ENCODE assay signal across 17 cellular contexts in genomic region chr16:25568991-25569390, GRCh38.
A peak's percentile ranks its signal among the peaks of the same experiment; 100 is the strongest.
DNase-seq lines count a peak whose midpoint lies in the region; ATAC-seq, FAIRE-seq and TF ChIP-seq lines count a peak whose summit lies in the region.
"Had no signal": no experiment of that assay in that cellular context is flagged by ENCODE, and none has a peak within 500 bp of the region (broad histone marks: within the 10 kb centered on the region; RNA-seq: fewer than 3 reads in every experiment).

No MANE protein-coding gene starts in this region.

- no peak overlapping the region for H2BK12ac ChIP-seq in H1 (ENCODE audit: low read depth, low read length)

- no peaks in the 10 kb centered on the region for H3K27me3 Mint-ChIP-seq in MCF 10A (ENCODE audit: insufficient read depth, unreplicated experiment)

- no peak overlapping the region for H3K23ac ChIP-seq in H1 (ENCODE audit: insufficient read length)

- H3K14ac ChIP-seq in H1 (ENCODE audit: insufficient read length) = no peak overlapping the region

- no peaks in the 10 kb centered on the region for H3K36me3 ChIP-seq in breast epithelium
- no peaks in the 10 kb centered on the region for H3K36me3 ChIP-seq in H1 (ENCODE audit: control insufficient read depth in 2 of 4, insufficient read depth in 4 of 4, low read length in 3 of 4)
- no peaks in the 10 kb centered on the region for H3K36me3 ChIP-seq in heart left ventricle
- no peaks in the 10 kb centered on the region for H3K36me3 ChIP-seq in PC-3 (ENCODE audit: low read depth, low read length)
- H3K36me3 ChIP-seq: BE2C had no signal

- no peak overlapping the region for H3K56ac ChIP-seq in H1 (replicated peaks; ENCODE audit: insufficient read length, low read depth, low read length)

- H3K18ac ChIP-seq in H1 (ENCODE audit: extremely low read depth, low read length) = no peak overlapping the region

- no peaks in the 10 kb centered on the region for H3K23me2 ChIP-seq in H1 (ENCODE audit: low read depth, low read length)

- no peaks in the 10 kb centered on the region for H3K79me1 ChIP-seq in H1 (ENCODE audit: low read depth, low read length)

- H4K20me1 ChIP-seq in H1 (replicated peaks in 1 of 2; ENCODE audit: control insufficient read depth in 1 of 2, insufficient read depth in 2 of 2, low read length in 2 of 2) (no peaks in the 10 kb centered on the region), PC-3 (ENCODE audit: low read length) (no peaks in the 10 kb centered on the region)

- H3K27ac ChIP-seq in breast epithelium (no peak overlapping the region), H1 (ENCODE audit: low read depth, low read length) (no peak overlapping the region), foreskin keratinocyte (no peak overlapping the region), heart left ventricle (no peak overlapping the region), PC-3 (ENCODE audit: low read length) (no peak overlapping the region)
- H3K27ac ChIP-seq: C4-2B, HL-60 had no signal

- no peak overlapping the region for H3K9ac ChIP-seq in H1 (replicated peaks in 1 of 4; ENCODE audit: extremely low read depth in 1 of 4, low read depth in 3 of 4, low read length in 3 of 4)
- no peak overlapping the region for H3K9ac ChIP-seq in PC-3 (ENCODE audit: low read length)

- TF ChIP-seq POLR2A in breast epithelium (IDR thresholded peaks at IDR 0.05) (no peak), H1 (IDR thresholded peaks at IDR 0.05; ENCODE audit: control extremely low read depth in 1 of 2, low read depth in 2 of 2, low read length in 2 of 2) (no peak), heart left ventricle (IDR thresholded peaks at IDR 0.05) (no peak), erythroblast (IDR thresholded peaks at IDR 0.05; ENCODE audit: low read length) (no peak)

- peak overlapping the region; percentile 30 for H4K91ac ChIP-seq in H1 (replicated peaks; ENCODE audit: insufficient read length, low read length)

- H3K9me3 Mint-ChIP-seq in MCF 10A (ENCODE audit: unreplicated experiment) = no peaks in the 10 kb centered on the region

- no peak overlapping the region for H3K4me3 Mint-ChIP-seq in MCF 10A (ENCODE audit: unreplicated experiment)
- H3K4me3 Mint-ChIP-seq: CD4-positive, alpha-beta memory T cell had no signal

- H2AK5ac ChIP-seq in H1 (ENCODE audit: low read depth, low read length) = no peak overlapping the region

- no peak overlapping the region for H2BK15ac ChIP-seq in H1 (ENCODE audit: low read length)

- H4K8ac ChIP-seq in H1 (ENCODE audit: extremely low read depth, insufficient read depth, low read length) = no peak overlapping the region

- no TSS peak for BruUV-seq in MCF 10A (replicated peaks; lab: Mats Ljungman, UMichigan)
- BruUV-seq in PC-3 (replicated peaks; lab: Mats Ljungman, UMichigan) = no TSS peak

- H3K9me3 ChIP-seq in breast epithelium (no peaks in the 10 kb centered on the region), H1 (ENCODE audit: insufficient read depth in 2 of 2, low read depth in 1 of 2, low read length in 1 of 2) (no peaks in the 10 kb centered on the region), heart left ventricle (no peaks in the 10 kb centered on the region), PC-3 (ENCODE audit: low read length) (no peaks in the 10 kb centered on the region)
- H3K9me3 ChIP-seq: BE2C had no signal

- H3K4me3 ChIP-seq in breast epithelium = no peak overlapping the region
- H3K4me3 ChIP-seq in H1 (ENCODE audit: extremely low read depth in 1 of 4, insufficient read depth in 2 of 4, low read depth in 3 of 4, low read length in 4 of 4) = no peak overlapping the region
- H3K4me3 ChIP-seq in heart left ventricle = no peak overlapping the region
- no peak overlapping the region for H3K4me3 ChIP-seq in PC-3 (ENCODE audit: low read length)
- H3K4me3 ChIP-seq: GM12878 had no signal

- H3K4me2 ChIP-seq in H1 (ENCODE audit: insufficient read depth in 1 of 2, low read depth in 2 of 2, low read length in 2 of 2) (no peak overlapping the region), PC-3 (ENCODE audit: low read length) (no peak overlapping the region)

- H3K27me3 ChIP-seq in breast epithelium = no peaks in the 10 kb centered on the region
- no peaks in the 10 kb centered on the region for H3K27me3 ChIP-seq in H1 (replicated peaks in 1 of 4; ENCODE audit: control insufficient read depth in 3 of 4, extremely low read depth in 1 of 4, insufficient read depth in 3 of 4, low read length in 3 of 4)
- no peaks in the 10 kb centered on the region for H3K27me3 ChIP-seq in foreskin keratinocyte
- no peaks in the 10 kb centered on the region for H3K27me3 ChIP-seq in heart left ventricle
- H3K27me3 ChIP-seq in PC-3 (ENCODE audit: low read length) = no peaks in the 10 kb centered on the region
- H3K27me3 ChIP-seq: BE2C had no signal

- no peak for TF ChIP-seq EP300 in H1 (IDR thresholded peaks at IDR 0.05; ENCODE audit: borderline replicate concordance in 1 of 2, low read depth in 2 of 2, low read length in 2 of 2)

- peak overlapping the region; percentile 32; the same call in 1 of the 2 replicates for H2AFZ ChIP-seq in H1 (ENCODE audit: low read length)
- no peak overlapping the region for H2AFZ ChIP-seq in PC-3 (ENCODE audit: low read length)

- no peaks in the 10 kb centered on the region for H3K36me3 Mint-ChIP-seq in MCF 10A (ENCODE audit: insufficient read depth, unreplicated experiment)
- H3K36me3 Mint-ChIP-seq: CD4-positive, alpha-beta memory T cell had no signal

- no peak for TF ChIP-seq CTCF in MCF 10A (IDR thresholded peaks at IDR 0.05; ENCODE audit: unreplicated experiment)
- TF ChIP-seq CTCF in breast epithelium (IDR thresholded peaks at IDR 0.05) = no peak
- TF ChIP-seq CTCF in H1 (IDR thresholded peaks at IDR 0.05; ENCODE audit: control extremely low read depth in 1 of 3, insufficient read depth in 1 of 3, low read depth in 1 of 3, low read length in 3 of 3) = no peak
- no peak for TF ChIP-seq CTCF in foreskin keratinocyte (conservative IDR thresholded peaks at IDR 0.05)
- TF ChIP-seq CTCF in heart left ventricle (IDR thresholded peaks at IDR 0.05) = no peak
- TF ChIP-seq CTCF in PC-3 (conservative IDR thresholded peaks at IDR 0.05; ENCODE audit: low read depth, low read length) = no peak

- H3K79me2 ChIP-seq in H1 (ENCODE audit: control insufficient read depth in 1 of 2, insufficient read depth in 2 of 2, low read length in 2 of 2) = no peaks in the 10 kb centered on the region
- H3K79me2 ChIP-seq in PC-3 (ENCODE audit: low read length) = no peaks in the 10 kb centered on the region

- no peak overlapping the region for H3K27ac Mint-ChIP-seq in MCF 10A (ENCODE audit: low read depth, unreplicated experiment)
- H3K27ac Mint-ChIP-seq: CD4-positive, alpha-beta memory T cell had no signal

- no peak for FAIRE-seq in H1 (lab: Jason Lieb, UNC)
- FAIRE-seq: A204.1, GM12878, GM18507, H54 had no signal

- H3K4me1 ChIP-seq in breast epithelium (no peaks in the 10 kb centered on the region), H1 (replicated peaks in 1 of 4; ENCODE audit: control insufficient read depth in 3 of 4, insufficient read depth in 4 of 4, low read length in 3 of 4) (no peaks in the 10 kb centered on the region), foreskin keratinocyte (no peaks in the 10 kb centered on the region), heart left ventricle (no peaks in the 10 kb centered on the region), PC-3 (ENCODE audit: insufficient read depth, low read length) (no peaks in the 10 kb centered on the region)
- H3K4me1 ChIP-seq: BE2C had no signal

- CTCF ChIA-PET in MCF 10A (lab: Yijun Ruan, JAX) (interaction anchor here (1.4 kb wide), 1 partner anchor 11 kb away, joined by 5 read pairs; no protein-coding TSS in a partner anchor), H1 (lab: Charles Lee; ENCODE audit: partially characterized antibody) (no interaction called here), PC-3 (lab: Charles Lee) (no interaction called here)

- peak overlapping the region; percentile 72 for H2BK120ac ChIP-seq in H1 (replicated peaks; ENCODE audit: low read depth, low read length)

- H3K9me2 ChIP-seq in PC-3 (replicated peaks; ENCODE audit: low read length) = no peaks in the 10 kb centered on the region

- TF ChIP-seq RAD21 in H1 (IDR thresholded peaks at IDR 0.05 in 1 of 2, conservative IDR thresholded peaks at IDR 0.05 in 1 of 2; ENCODE audit: low read depth in 2 of 2, low read length in 2 of 2) = no peak

- WGBS in H1 (ENCODE audit: extremely low coverage in 1 of 2, insufficient coverage in 1 of 2, insufficient read length in 1 of 2, insufficient replicate concordance in 2 of 2, low coverage in 1 of 2, low lambda C conversion rate in 2 of 2, missing lambda C conversion rate in 1 of 2), 2 experiments = 91% methylated on average over 2 of the region's 2 CpGs; no CpG with 5 or more reads in 1 of the 2 experiments
- 77 to 88% (median 88%) methylated on average over 2 of the region's 2 CpGs for WGBS in heart left ventricle, 4 donors

- H2BK5ac ChIP-seq in H1 (ENCODE audit: low read depth, low read length) = no peak overlapping the region

- no peaks in the 10 kb centered on the region for H3F3A ChIP-seq in PC-3 (ENCODE audit: low read length, unreplicated experiment)

- no peak for ATAC-seq in foreskin keratinocyte
- no peak for ATAC-seq in heart left ventricle
- no peak for ATAC-seq in PC-3
- ATAC-seq: GM12878, HCT116 had no signal

- no peak overlapping the region for H2BK20ac ChIP-seq in H1 (ENCODE audit: low read length)

- intact Hi-C loops in MCF 10A (cut with micrococcal nuclease) = no loop called here
- intact Hi-C loops in breast epithelium (cut with DNase I; ENCODE audit: low total_unique reads) = no loop called here
- intact Hi-C loops in heart left ventricle (cut with DNase I) = no loop called here
- intact Hi-C loops in PC-3 (cut with micrococcal nuclease) = no loop called here

- H3K4me1 Mint-ChIP-seq in MCF 10A (ENCODE audit: insufficient read depth, unreplicated experiment) = no peaks in the 10 kb centered on the region
- H3K4me1 Mint-ChIP-seq: CD4-positive, alpha-beta memory T cell had no signal

- DNase-seq in MCF 10A (ENCODE audit: unreplicated experiment) (peak; percentile 13), breast epithelium (ENCODE audit: low spot score in 2 of 2) (no peak), H1 (ENCODE audit: low read depth in 1 of 2, low spot score in 2 of 2) (no peak), foreskin keratinocyte (peak; percentile 83 to 92), heart left ventricle (no peak), erythroblast (lab: John Stamatoyannopoulos, UW) (no peak), PC-3 (no peak)
- DNase-seq: BE2C; CD4-positive, alpha-beta memory T cell; DMS79 had no signal

- H4K5ac ChIP-seq in H1 (ENCODE audit: insufficient read length, low read depth, low read length) = no peak overlapping the region

- no peak overlapping the region for H3K4ac ChIP-seq in H1 (replicated peaks; ENCODE audit: insufficient read length, low read depth, low read length)

- POLR2A ChIA-PET in MCF 10A (lab: Yijun Ruan, JAX) = interaction anchor here (1.1 kb wide), 1 partner anchor 12 kb away, joined by 4 read pairs; no protein-coding TSS in a partner anchor
- POLR2A ChIA-PET in H1 (lab: Charles Lee; ENCODE audit: partially characterized antibody) = no interaction called here
- POLR2A ChIA-PET in PC-3 (lab: Charles Lee; ENCODE audit: unreplicated experiment) = no interaction called here

TF ChIP-seq in H1, 55 proteins besides CTCF, POLR2A, EP300 and RAD21 (continues in another document):
- no peak for TF ChIP-seq GTF2F1 (IDR thresholded peaks at IDR 0.05; ENCODE audit: borderline replicate concordance, low read depth, low read length)
- TF ChIP-seq CHD1 (IDR thresholded peaks at IDR 0.05; ENCODE audit: low read depth, low read length) = no peak
- no peak for TF ChIP-seq BCL11A (IDR thresholded peaks at IDR 0.05; ENCODE audit: low read depth in 2 of 2, low read length in 2 of 2)
- TF ChIP-seq POLR2AphosphoS5 (IDR thresholded peaks at IDR 0.05; ENCODE audit: low read depth, low read length) = no peak

Comparison
In these comparisons a context has a peak if more than half of its experiments do, and no peak if none do; other contexts are left out.
1. DNase-seq: peak in MCF 10A (single experiment) and foreskin keratinocyte (2 of 2); none in breast epithelium (0 of 2), H1 (0 of 2), heart left ventricle (0 of 5), erythroblast (0 of 2) and PC-3 (single experiment).